In genomic region chr2:120218181-120218580, GRCh38 we compare ENCODE assay signal across 1 cellular context.
TF ChIP-seq lines count a peak whose summit lies in the region.

No MANE protein-coding gene starts in this region.

TF ChIP-seq in H1, 55 proteins besides CTCF, POLR2A, EP300 and RAD21 (continued from another document):
- TF ChIP-seq SP2 (IDR thresholded peaks at IDR 0.05; ENCODE audit: low read length) (no peak), SIRT6 (IDR thresholded peaks at IDR 0.05; ENCODE audit: low read length) (no peak), FOSL1 (IDR thresholded peaks at IDR 0.05; ENCODE audit: insufficient read depth, low read depth, low read length) (no peak), RBBP5 (IDR thresholded peaks at IDR 0.05; ENCODE audit: borderline replicate concordance, low read depth, low read length) (no peak), SP1 (IDR thresholded peaks at IDR 0.05; ENCODE audit: low read depth, low read length) (no peak)
